16 cellular contexts compared by ENCODE assay signal in the genomic region with DNA sequence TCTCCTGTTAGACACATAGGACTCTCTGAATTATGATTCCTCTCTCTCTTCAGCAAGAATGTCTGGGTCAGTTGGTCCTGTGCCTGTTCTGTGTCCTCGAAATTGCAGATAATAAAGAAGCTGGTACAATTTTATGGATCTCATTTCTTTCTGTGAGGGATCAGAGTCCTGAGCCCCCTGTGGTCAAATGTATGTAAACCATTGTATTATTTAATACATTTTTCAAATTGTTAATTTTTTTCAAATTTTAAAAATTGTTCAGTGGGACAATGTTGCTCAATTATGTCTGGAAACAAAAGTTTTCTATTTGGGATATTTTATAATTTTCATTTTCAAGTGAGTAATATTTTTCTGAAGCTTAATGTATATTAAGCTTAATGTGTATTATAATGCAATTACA.
DNase-seq lines count a peak whose midpoint lies in the region; ATAC-seq and TF ChIP-seq lines count a peak whose summit lies in the region.
"Had no signal": no experiment of that assay in that cellular context is flagged by ENCODE, and none has a peak within 500 bp of the region (broad histone marks: within the 10 kb centered on the region; RNA-seq: fewer than 3 reads in every experiment).

No MANE protein-coding gene starts in this region.

- peak; percentile 28; the same call in 1 of the 2 replicates for TF ChIP-seq CTCF in PC-9 (conservative IDR thresholded peaks at IDR 0.05)
- peak; percentile 21 for TF ChIP-seq CTCF in endodermal cell (conservative IDR thresholded peaks at IDR 0.05)
- peak; percentile 56 for TF ChIP-seq CTCF in glutamatergic neuron (IDR thresholded peaks at IDR 0.05; ENCODE audit: partially characterized antibody, unreplicated experiment)
- peak; percentile 27 for TF ChIP-seq CTCF in retinal pigment epithelial cell (conservative IDR thresholded peaks at IDR 0.05; ENCODE audit: low read depth, low read length)
- no peak for TF ChIP-seq CTCF in lower lobe of right lung (IDR thresholded peaks at IDR 0.05)

- H3K79me2 ChIP-seq in PC-9 (ENCODE audit: low read depth): no peaks in the 10 kb centered on the region

- H3F3A ChIP-seq in PC-9 (ENCODE audit: insufficient read depth, low read depth): no peaks in the 10 kb centered on the region

- H3K36me3 ChIP-seq in PC-9 (ENCODE audit: low read depth) (no peaks in the 10 kb centered on the region), endodermal cell (ENCODE audit: control insufficient read depth, insufficient read depth, low read length) (no peaks in the 10 kb centered on the region), lower lobe of right lung (no peaks in the 10 kb centered on the region)

- intact Hi-C loops in PC-9 (cut with micrococcal nuclease; ENCODE audit: unreplicated experiment) (no loop called here), lower lobe of right lung (cut with DNase I) (no loop called here)
- intact Hi-C loops in activated T-helper 2 cell treated with anti-CD3 and anti-CD28 coated beads, Interferon-gamma antibody, Interleukin-2, Interleukin-4, amounts not matched to agents 10 μg/mL and 5 μg/mL and 100 μg/mL, durations not matched to agents 14 hours and 24 hours and 36 hours (cut with micrococcal nuclease): no loop called here

- H3K4me1 Mint-ChIP-seq in endodermal cell: peaks cover 5% of the 10 kb centered on the region
- H3K4me1 Mint-ChIP-seq in glutamatergic neuron (ENCODE audit: low read depth, unreplicated experiment): no peaks in the 10 kb centered on the region
- no peaks in the 10 kb centered on the region for H3K4me1 Mint-ChIP-seq in activated T-helper 2 cell treated with anti-CD3 and anti-CD28 coated beads, Interferon-gamma antibody, Interleukin-2, Interleukin-4, amounts not matched to agents 10 μg/mL and 5 μg/mL and 100 μg/mL, durations not matched to agents 14 hours and 24 hours and 36 hours (ENCODE audit: low read depth)
- H3K4me1 Mint-ChIP-seq: CD14-positive monocyte, GM23338 had no signal

- H2AFZ ChIP-seq in PC-9: 0 out of 2 replicates have a peak overlapping the region, but pooled peaks have one; percentile 43
- H2AFZ ChIP-seq: GM23338 had no signal

- CTCF ChIA-PET in PC-9 (lab: Charles Lee): no interaction called here

- ATAC-seq in lower lobe of right lung: no peak
- ATAC-seq in GM18520 (IDR thresholded peaks at IDR 0.05; ENCODE audit: unreplicated experiment): no peak
- ATAC-seq: A549; CD8-positive, alpha-beta T cell; GM12878; GM23338 had no signal

- H3K27ac Mint-ChIP-seq in endodermal cell (no peak overlapping the region), glutamatergic neuron (ENCODE audit: unreplicated experiment) (no peak overlapping the region)
- no peak overlapping the region for H3K27ac Mint-ChIP-seq in activated T-helper 2 cell treated with anti-CD3 and anti-CD28 coated beads, Interferon-gamma antibody, Interleukin-2, Interleukin-4, amounts not matched to agents 10 μg/mL and 5 μg/mL and 100 μg/mL, durations not matched to agents 14 hours and 24 hours and 36 hours
- H3K27ac Mint-ChIP-seq: CD14-positive monocyte; CD8-positive, alpha-beta T cell; GM23338 had no signal

- DNase-seq in PC-9: no peak
- DNase-seq in endodermal cell: no peak
- no peak for DNase-seq in glutamatergic neuron
- DNase-seq in retinal pigment epithelial cell (ENCODE audit: low read depth): no peak
- no peak for DNase-seq in activated T-helper 2 cell treated with anti-CD3 and anti-CD28 coated beads, Interferon-gamma antibody, Interleukin-2, Interleukin-4, amounts not matched to agents 10 μg/mL and 5 μg/mL and 100 μg/mL, durations not matched to agents 14 hours and 24 hours and 36 hours (ENCODE audit: low spot score)
- no peak for DNase-seq in lower lobe of right lung
- DNase-seq in NCI-H524 (lab: John Stamatoyannopoulos, UW): no peak
- DNase-seq: Caco-2; CD8-positive, alpha-beta T cell; H7 had no signal

- WGBS in endodermal cell (ENCODE audit: insufficient coverage in 1 of 2, insufficient read length in 1 of 2), 2 experiments: 75% methylated on average over 1 of the region's 1 CpG; no CpG with 5 or more reads in 1 of the 2 experiments

- no TSS peak for BruUV-seq in PC-9 (replicated peaks; lab: Mats Ljungman, UMichigan)

- H3K27me3 ChIP-seq in PC-9 (ENCODE audit: insufficient read depth, low read depth): no peaks in the 10 kb centered on the region
- no peaks in the 10 kb centered on the region for H3K27me3 ChIP-seq in endodermal cell (ENCODE audit: control insufficient read depth, insufficient read depth, low read length, poor library complexity, severe bottlenecking)
- H3K27me3 ChIP-seq in lower lobe of right lung (ENCODE audit: low read depth): no peaks in the 10 kb centered on the region

- H3K9ac ChIP-seq in endodermal cell (ENCODE audit: extremely low read depth, low read length, poor library complexity, severe bottlenecking): no peak overlapping the region

- no peaks in the 10 kb centered on the region for H3K4me1 ChIP-seq in PC-9 (replicated peaks; ENCODE audit: insufficient read depth)
- no peaks in the 10 kb centered on the region for H3K4me1 ChIP-seq in endodermal cell (ENCODE audit: control insufficient read depth, insufficient read depth, low read length)
- no peaks in the 10 kb centered on the region for H3K4me1 ChIP-seq in lower lobe of right lung
- H3K4me1 ChIP-seq: A549, Caco-2 had no signal

- H3K9me3 ChIP-seq in PC-9 (ENCODE audit: insufficient read depth, low read depth) (no peaks in the 10 kb centered on the region), endodermal cell (ENCODE audit: control insufficient read depth, low read length) (peaks cover 21% of the 10 kb centered on the region), lower lobe of right lung (peaks cover 10% of the 10 kb centered on the region)
- H3K9me3 ChIP-seq: A549, Caco-2 had no signal

- H3K4me3 ChIP-seq in PC-9 (no peak overlapping the region), endodermal cell (ENCODE audit: low read length) (no peak overlapping the region), retinal pigment epithelial cell (ENCODE audit: low read length) (no peak overlapping the region), lower lobe of right lung (no peak overlapping the region)
- H3K4me3 ChIP-seq: A549, GM12878, GM23338 had no signal

- H3K9me3 Mint-ChIP-seq in endodermal cell (peaks cover 21% of the 10 kb centered on the region), glutamatergic neuron (ENCODE audit: unreplicated experiment) (no peaks in the 10 kb centered on the region)
- H3K9me3 Mint-ChIP-seq in activated T-helper 2 cell treated with anti-CD3 and anti-CD28 coated beads, Interferon-gamma antibody, Interleukin-2, Interleukin-4, amounts not matched to agents 10 μg/mL and 5 μg/mL and 100 μg/mL, durations not matched to agents 14 hours and 24 hours and 36 hours: peaks cover 16% of the 10 kb centered on the region

- H3K4me3 Mint-ChIP-seq in endodermal cell: no peak overlapping the region
- no peak overlapping the region for H3K4me3 Mint-ChIP-seq in glutamatergic neuron (ENCODE audit: unreplicated experiment)
- H3K4me3 Mint-ChIP-seq in activated T-helper 2 cell treated with anti-CD3 and anti-CD28 coated beads, Interferon-gamma antibody, Interleukin-2, Interleukin-4, amounts not matched to agents 10 μg/mL and 5 μg/mL and 100 μg/mL, durations not matched to agents 14 hours and 24 hours and 36 hours (ENCODE audit: low read depth): no peak overlapping the region
- H3K4me3 Mint-ChIP-seq: CD14-positive monocyte; CD8-positive, alpha-beta T cell; GM23338 had no signal

- peaks cover 9% of the 10 kb centered on the region for H3K36me3 Mint-ChIP-seq in endodermal cell (ENCODE audit: low read depth)
- H3K36me3 Mint-ChIP-seq in glutamatergic neuron (ENCODE audit: unreplicated experiment): peaks cover 5% of the 10 kb centered on the region
- no peaks in the 10 kb centered on the region for H3K36me3 Mint-ChIP-seq in activated T-helper 2 cell treated with anti-CD3 and anti-CD28 coated beads, Interferon-gamma antibody, Interleukin-2, Interleukin-4, amounts not matched to agents 10 μg/mL and 5 μg/mL and 100 μg/mL, durations not matched to agents 14 hours and 24 hours and 36 hours (ENCODE audit: low read depth)
- H3K36me3 Mint-ChIP-seq: CD14-positive monocyte; CD8-positive, alpha-beta T cell had no signal

- H3K9me2 ChIP-seq in PC-9 (ENCODE audit: insufficient read depth): no peaks in the 10 kb centered on the region

- no peaks in the 10 kb centered on the region for H4K20me1 ChIP-seq in PC-9 (ENCODE audit: insufficient read depth)

- H3K27ac ChIP-seq in PC-9 (no peak overlapping the region), endodermal cell (ENCODE audit: low read depth, low read length) (no peak overlapping the region), lower lobe of right lung (no peak overlapping the region)
- H3K27ac ChIP-seq: A549, HL-60 had no signal

- H3K27me3 Mint-ChIP-seq in endodermal cell (ENCODE audit: insufficient read depth) (no peaks in the 10 kb centered on the region), glutamatergic neuron (ENCODE audit: unreplicated experiment) (no peaks in the 10 kb centered on the region)
- no peaks in the 10 kb centered on the region for H3K27me3 Mint-ChIP-seq in activated T-helper 2 cell treated with anti-CD3 and anti-CD28 coated beads, Interferon-gamma antibody, Interleukin-2, Interleukin-4, amounts not matched to agents 10 μg/mL and 5 μg/mL and 100 μg/mL, durations not matched to agents 14 hours and 24 hours and 36 hours (ENCODE audit: low read depth)

- POLR2A ChIA-PET in PC-9 (lab: Charles Lee; ENCODE audit: unreplicated experiment): interaction anchor here (0.5 to 0.7 kb wide), 2 partner anchors 56 to 1196 kb away, joined by 3 read pairs; no protein-coding TSS in a partner anchor

- no peak overlapping the region for H3K4me2 ChIP-seq in PC-9
- H3K4me2 ChIP-seq: A549, GM23338 had no signal
